In genomic region chr3:136818191-136818850, GRCh38 we compare ENCODE assay signal across 8 cellular contexts. TPM values are rescaled to one million over a fixed set of nuclear protein-coding genes. Genes with fewer than 3 reads are reported as not detected.
DNase-seq lines count a peak whose midpoint lies in the region; ATAC-seq and TF ChIP-seq lines count a peak whose summit lies in the region.

No MANE protein-coding gene starts in this region.

- no peaks in the 10 kb centered on the region for H3K4me1 ChIP-seq in ectodermal cell (ENCODE audit: control insufficient read depth, insufficient read depth, low read length)
- H3K4me1 ChIP-seq in lung (ENCODE audit: control insufficient read depth in 2 of 2, insufficient read depth in 2 of 2, low read length in 2 of 2): peaks cover 0 to 10% of the 10 kb centered on the region in 2 donors

- H3K27me3 ChIP-seq in WERI-Rb-1 (ENCODE audit: insufficient read depth, low read depth, severe bottlenecking) (no peaks in the 10 kb centered on the region), ectodermal cell (ENCODE audit: control insufficient read depth, insufficient read depth, low read length, poor library complexity, severe bottlenecking) (peaks cover 39% of the 10 kb centered on the region), lung (ENCODE audit: control insufficient read depth, insufficient read depth) (no peaks in the 10 kb centered on the region)

- peak overlapping the region; percentile 76 for H3K4me3 ChIP-seq in WERI-Rb-1 (ENCODE audit: low read depth, low read length)
- peak overlapping the region; percentile 59 for H3K4me3 ChIP-seq in ectodermal cell (ENCODE audit: insufficient read depth, low read depth, low read length)
- peak overlapping the region; percentile 67 for H3K4me3 ChIP-seq in lung

- DNase-seq in GM10266 (ENCODE audit: extremely low spot score): peak; percentile 64
- peak; percentile 16 for DNase-seq in HuH-7.5 (ENCODE audit: low spot score)
- DNase-seq in WERI-Rb-1: peak; percentile 12
- no peak for DNase-seq in lung (ENCODE audit: low spot score)
- DNase-seq in stimulated activated CD8-positive, alpha-beta memory T cell treated with anti-CD3 and anti-CD28 coated beads, Interleukin-7, amount 100 ng/mL, for 48 hours (ENCODE audit: extremely low read depth in 1 of 2, low read depth in 1 of 2): peak; percentile 40 to 56
- DNase-seq in LoVo (ENCODE audit: low spot score): no peak
- DNase-seq in NCI-H2171 treated with DMSO at 0.1 percent for 48 hours (lab: John Stamatoyannopoulos, UW): no peak

- H3K27ac ChIP-seq in WERI-Rb-1 (peak overlapping the region; percentile 82), ectodermal cell (ENCODE audit: insufficient read depth, low read depth, low read length, poor library complexity, severe bottlenecking) (no peak overlapping the region), lung (ENCODE audit: low read depth in 1 of 2, low read length in 1 of 2) (peak overlapping the region; percentile 80 to 92)

- H3K36me3 ChIP-seq in WERI-Rb-1 (peaks cover 16% of the 10 kb centered on the region), ectodermal cell (ENCODE audit: control insufficient read depth, insufficient read depth, low read length) (no peaks in the 10 kb centered on the region), lung (ENCODE audit: control insufficient read depth in 2 of 2, insufficient read depth in 2 of 2, low read length in 2 of 2) (no peaks in the 10 kb centered on the region)

- ATAC-seq in lung (ENCODE audit: insufficient read depth, low FRiP score): peak; percentile 54

- H3K9me3 ChIP-seq in WERI-Rb-1 (ENCODE audit: severe bottlenecking) (peaks cover 3% of the 10 kb centered on the region), ectodermal cell (ENCODE audit: control insufficient read depth, low read length) (no peaks in the 10 kb centered on the region), lung (ENCODE audit: control insufficient read depth in 2 of 2, insufficient read depth in 1 of 2, low read length in 1 of 2) (no peaks in the 10 kb centered on the region)

- WGBS in ectodermal cell, 2 experiments: 16 to 19% methylated on average over 10 of the region's 10 CpGs
- 8 to 11% methylated on average over 10 of the region's 10 CpGs for WGBS in lung, 2 donors

- no peak for TF ChIP-seq CTCF in GM10266 (IDR thresholded peaks at IDR 0.05; ENCODE audit: control insufficient read depth, insufficient read depth, low read depth, missing control alignments)
- no peak for TF ChIP-seq CTCF in WERI-Rb-1 (IDR thresholded peaks at IDR 0.05; ENCODE audit: low read depth, low read length)
- no peak for TF ChIP-seq CTCF in lung (IDR thresholded peaks at IDR 0.05; ENCODE audit: control extremely low read depth, extremely low read depth)

RNA-seq across cellular contexts. Expression of gene SLC35G2, which starts 0.6 kb away (rescaled TPM):
- polyA plus RNA-seq in ectodermal cell (2013, experiment 1 of 4): 0.78 TPM
- polyA plus RNA-seq in ectodermal cell (2013, experiment 2 of 4): 0.75 TPM
- 0.91 TPM for polyA plus RNA-seq in ectodermal cell (2013, experiment 3 of 4)
- polyA plus RNA-seq in ectodermal cell (2013, experiment 4 of 4): 1.3 TPM
- total RNA-seq in lung: 1 to 10 TPM; 4.8 to 9.1 TPM
- 1 to 10 TPM; 3.6 to 6.6 TPM for polyA plus RNA-seq in lung

RNA-seq across cellular contexts. Expression of gene NCK1, which starts 43.7 kb away (rescaled TPM):
- polyA plus RNA-seq in ectodermal cell (2013, experiment 1 of 4): 29.3 TPM
- 34.1 TPM for polyA plus RNA-seq in ectodermal cell (2013, experiment 2 of 4)
- polyA plus RNA-seq in ectodermal cell (2013, experiment 3 of 4): 25.8 TPM
- polyA plus RNA-seq in ectodermal cell (2013, experiment 4 of 4): 30.8 TPM
- total RNA-seq in lung: 10 to 100 TPM; 30.9 to 68.0 TPM
- 10 to 100 TPM; 11.3 to 29.6 TPM for polyA plus RNA-seq in lung

Comparison
In these comparisons a context has a peak if more than half of its experiments do, and no peak if none do; other contexts are left out.
1. DNase-seq: peak in GM10266 (single experiment), HuH-7.5 (single experiment), WERI-Rb-1 (single experiment) and stimulated activated CD8-positive, alpha-beta memory T cell treated with anti-CD3 and anti-CD28 coated beads, Interleukin-7, amount 100 ng/mL, for 48 hours (2 of 2); none in lung (single experiment), LoVo (single experiment) and NCI-H2171 treated with DMSO at 0.1 percent for 48 hours (single experiment).
2. Peak in every context shown above with its lines, with median percentiles within 50 percentile points of each other: H3K4me3 ChIP-seq.